ENCODE assay signal across 8 cellular contexts in genomic region chr14:63641473-63642228, GRCh38. TPM values are rescaled to one million over a fixed set of nuclear protein-coding genes. Genes with fewer than 3 reads are reported as not detected.
A peak's percentile ranks its signal among the peaks of the same experiment; 100 is the strongest.
DNase-seq lines count a peak whose midpoint lies in the region; ATAC-seq and TF ChIP-seq lines count a peak whose summit lies in the region.

TSS of gene WDR89 (minus strand) at chr14:63641871. CDS start at chr14:63599942, 41,929 bp downstream.

- H3K9me3 ChIP-seq in testis: no peaks in the 10 kb centered on the region

- TF ChIP-seq CTCF in GM12864 (IDR thresholded peaks at IDR 0.05; ENCODE audit: low read depth, low read length, missing control alignments) (peak; percentile 93), testis (IDR thresholded peaks at IDR 0.05) (peak; percentile 87 to 92 (median 89))

- 0 to 1% methylated on average over 43 to 60 of the region's 60 CpGs for WGBS in testis, 2 donors

- H3K4me1 ChIP-seq in testis: peaks cover 4% of the 10 kb centered on the region

- peaks cover 11 to 30% of the 10 kb centered on the region in 2 donors for H3K36me3 Mint-ChIP-seq in activated naive CD4-positive, alpha-beta T cell treated with anti-CD3 and anti-CD28 coated beads, Interleukin-2, amount 50 U/mL, for 72 hours

- H3K9me3 Mint-ChIP-seq in activated naive CD4-positive, alpha-beta T cell treated with anti-CD3 and anti-CD28 coated beads, Interleukin-2, amount 50 U/mL, for 72 hours: peaks cover 4 to 5% of the 10 kb centered on the region in 2 donors

- H3K36me3 ChIP-seq in testis (ENCODE audit: low read depth, missing control alignments): no peaks in the 10 kb centered on the region

- H3K27ac ChIP-seq in testis: peak within 1 kb of the TSS; percentile 90 to 91

- peak within 1 kb of the TSS; percentile 91 to 99 for H3K27ac Mint-ChIP-seq in activated naive CD4-positive, alpha-beta T cell treated with anti-CD3 and anti-CD28 coated beads, Interleukin-2, amount 50 U/mL, for 72 hours

- ATAC-seq in HG02623 (IDR thresholded peaks at IDR 0.05; ENCODE audit: unreplicated experiment): peak; percentile 78
- ATAC-seq in activated naive CD4-positive, alpha-beta T cell treated with anti-CD3 and anti-CD28 coated beads, Interleukin-2, amount 50 U/mL, for 72 hours: peak; percentile 90

- H3K4me3 ChIP-seq in GM12864 (ENCODE audit: low read depth, low read length) (peak within 1 kb of the TSS; percentile 72), testis (peak within 1 kb of the TSS; percentile 61)

- TF ChIP-seq POLR2A in testis (IDR thresholded peaks at IDR 0.05): no peak

- DNase-seq in GM12864 (ENCODE audit: low read depth) (peak; percentile 99), NCI-H1092 treated with DMSO at 0.1 percent for 48 hours (lab: John Stamatoyannopoulos, UW) (peak; percentile 100), SKM-1 (lab: John Stamatoyannopoulos, UW; ENCODE audit: unreplicated experiment) (peak; percentile 83), glomerular endothelial cell (ENCODE audit: extremely low read depth, low read depth, low spot score) (peak; percentile 97), occipital lobe (lab: John Stamatoyannopoulos, UW) (peak; percentile 97), testis (peak; percentile 99)
- DNase-seq in activated naive CD4-positive, alpha-beta T cell treated with anti-CD3 and anti-CD28 coated beads, Interleukin-2, amount 50 U/mL, for 72 hours (ENCODE audit: low spot score in 2 of 2): peak; percentile 92 to 99

- H3K27me3 ChIP-seq in testis: no peaks in the 10 kb centered on the region

- intact Hi-C loops in testis (cut with DNase I; ENCODE audit: low total_unique reads): no loop called here

RNA-seq across cellular contexts. Expression of gene WDR89, which starts in this region (rescaled TPM):
- total RNA-seq in activated naive CD4-positive, alpha-beta T cell treated with anti-CD3 and anti-CD28 coated beads, Interleukin-2, amount 50 U/mL, for 72 hours: 10 to 100 TPM; 23.1 to 26.4 TPM
- total RNA-seq in glomerular endothelial cell: 7.1 and 9.0 TPM in 2 replicates
- total RNA-seq in occipital lobe: 45.7 TPM
- total RNA-seq in testis: 10 to 100 TPM in 1 of 2 donors, 1 to 10 TPM in 1; 8.5 to 10.8 TPM
- 6.0 TPM for polyA plus RNA-seq in testis (ENCODE audit: insufficient read depth, low read depth, low replicate concordance)

Comparison
In these comparisons a context has a peak if more than half of its experiments do, and no peak if none do; other contexts are left out.
1. Peak in every context shown above with its lines: DNase-seq, ATAC-seq, H3K4me3 ChIP-seq and H3K27ac ChIP-seq.